In genomic region chr5:36152324-36153298, GRCh38 we compare ENCODE assay signal across 8 cellular contexts. TPM values are rescaled to one million over a fixed set of nuclear protein-coding genes. Genes with fewer than 3 reads are reported as not detected.
A peak's percentile ranks its signal among the peaks of the same experiment; 100 is the strongest.
DNase-seq lines count a peak whose midpoint lies in the region; ATAC-seq, FAIRE-seq and TF ChIP-seq lines count a peak whose summit lies in the region.

No MANE protein-coding gene starts in this region.

- H3K36me3 ChIP-seq in pancreas: no peaks in the 10 kb centered on the region

- ATAC-seq in HG03066 (IDR thresholded peaks at IDR 0.05; ENCODE audit: low read depth, unreplicated experiment) (peak; percentile 0), pancreas (peak in 2 of 4 donors; percentile 5 to 15)

- peak overlapping the region; percentile 92 for H3K27ac Mint-ChIP-seq in activated CD4-positive, alpha-beta T cell treated with anti-CD3 and anti-CD28 coated beads, Interleukin-2, amount 10 ng/mL, durations not matched to agents 7 days and 5 days

- no peaks in the 10 kb centered on the region for H3K9me3 ChIP-seq in pancreas

- TF ChIP-seq CTCF in fibroblast of villous mesenchyme (IDR thresholded peaks at IDR 0.05; ENCODE audit: insufficient read depth, low read depth, low read length) (no peak), pancreas (IDR thresholded peaks at IDR 0.05) (no peak)

- FAIRE-seq in pancreas (lab: Jason Lieb, UNC): no peak

- no peaks in the 10 kb centered on the region for H3K27me3 ChIP-seq in pancreas

- POLR2A ChIA-PET in activated CD4-positive, alpha-beta T cell treated with anti-CD3 and anti-CD28 coated beads, Interleukin-2, amount 10 ng/mL, durations not matched to agents 7 days and 5 days (lab: Charles Lee): interaction anchor here (1.1 kb wide), 1 partner anchor 89 kb away, joined by 3 read pairs; the partner anchor contains the start of gene NADK2

- CTCF ChIA-PET in activated CD4-positive, alpha-beta T cell treated with anti-CD3 and anti-CD28 coated beads, Interleukin-2, amount 10 ng/mL, durations not matched to agents 7 days and 5 days (lab: Charles Lee): interaction anchor here (1.1 to 1.7 kb wide), 2 partner anchors 11 to 538 kb away, joined by 3 to 4 read pairs; no protein-coding TSS in a partner anchor

- intact Hi-C loops in pancreas (cut with DNase I): no loop called here

- H3K27me3 Mint-ChIP-seq in activated CD4-positive, alpha-beta T cell treated with anti-CD3 and anti-CD28 coated beads, Interleukin-2, amount 10 ng/mL, durations not matched to agents 7 days and 5 days: no peaks in the 10 kb centered on the region

- H3K4me3 Mint-ChIP-seq in activated CD4-positive, alpha-beta T cell treated with anti-CD3 and anti-CD28 coated beads, Interleukin-2, amount 10 ng/mL, durations not matched to agents 7 days and 5 days: peak overlapping the region; percentile 95

- no peak overlapping the region for H3K27ac ChIP-seq in pancreas

- H3K9me3 Mint-ChIP-seq in activated CD4-positive, alpha-beta T cell treated with anti-CD3 and anti-CD28 coated beads, Interleukin-2, amount 10 ng/mL, durations not matched to agents 7 days and 5 days: no peaks in the 10 kb centered on the region

- 4 to 6% methylated on average over 24 of the region's 24 CpGs for WGBS in pancreas, 2 donors

- peaks cover 65% of the 10 kb centered on the region for H3K4me1 Mint-ChIP-seq in activated CD4-positive, alpha-beta T cell treated with anti-CD3 and anti-CD28 coated beads, Interleukin-2, amount 10 ng/mL, durations not matched to agents 7 days and 5 days

- peaks cover 48% of the 10 kb centered on the region for H3K36me3 Mint-ChIP-seq in activated CD4-positive, alpha-beta T cell treated with anti-CD3 and anti-CD28 coated beads, Interleukin-2, amount 10 ng/mL, durations not matched to agents 7 days and 5 days (ENCODE audit: low read depth)

- H3K4me1 ChIP-seq in pancreas: peaks cover 4 to 16% (median 8%) of the 10 kb centered on the region in 3 donors

- DNase-seq in activated CD4-positive, alpha-beta T cell treated with anti-CD3 and anti-CD28 coated beads, Interleukin-2, amount 10 ng/mL, durations not matched to agents 7 days and 5 days: no peak
- DNase-seq in activated CD4-positive, alpha-beta T cell treated with anti-CD3 and anti-CD28 coated beads for 48 hours: no peak
- DNase-seq in UCSD-AML1 (lab: John Stamatoyannopoulos, UW; ENCODE audit: unreplicated experiment): peak; percentile 15
- peak; percentile 22 for DNase-seq in fibroblast of villous mesenchyme (ENCODE audit: low read depth)
- peak in 1 of 6 donors; percentile 31 for DNase-seq in pancreas
- no peak for DNase-seq in activated effector memory CD4-positive, alpha-beta T cell treated with Interleukin-2 at 50 U/mL for 16 hours
- DNase-seq in COLO829 (ENCODE audit: low spot score): no peak

- H3K4me3 ChIP-seq in fibroblast of villous mesenchyme (ENCODE audit: low read depth, low read length): peak overlapping the region; percentile 92
- peak overlapping the region; percentile 79 to 98 (median 88) for H3K4me3 ChIP-seq in pancreas

RNA-seq across cellular contexts. Expression of gene SKP2, which starts 0.7 kb away (rescaled TPM):
- 10 to 100 TPM; 43.1 to 43.9 TPM for total RNA-seq in activated CD4-positive, alpha-beta T cell treated with anti-CD3 and anti-CD28 coated beads, Interleukin-2, amount 10 ng/mL, durations not matched to agents 7 days and 5 days
- total RNA-seq in fibroblast of villous mesenchyme (36.7 and 142 TPM in 2 replicates), pancreas (1 to 10 TPM; 2.0 to 8.7 (median 5.0) TPM)
- 1 to 10 TPM; 1.5 to 2.3 TPM for polyA plus RNA-seq in pancreas

RNA-seq across cellular contexts. Expression of gene LMBRD2, which starts 0.9 kb away (rescaled TPM):
- 10 to 100 TPM; 12.9 to 16.9 TPM for total RNA-seq in activated CD4-positive, alpha-beta T cell treated with anti-CD3 and anti-CD28 coated beads, Interleukin-2, amount 10 ng/mL, durations not matched to agents 7 days and 5 days
- total RNA-seq in fibroblast of villous mesenchyme (12.9 and 23.7 TPM in 2 replicates), pancreas (1 to 10 TPM; 5.1 to 8.3 (median 6.9) TPM)
- 1 to 10 TPM; 1.0 to 4.6 TPM for polyA plus RNA-seq in pancreas

Comparison
In these comparisons a context has a peak if more than half of its experiments do, and no peak if none do; other contexts are left out.
1. DNase-seq: peak in UCSD-AML1 (single experiment) and fibroblast of villous mesenchyme (single experiment); none in activated CD4-positive, alpha-beta T cell treated with anti-CD3 and anti-CD28 coated beads, Interleukin-2, amount 10 ng/mL, durations not matched to agents 7 days and 5 days (single experiment), activated CD4-positive, alpha-beta T cell treated with anti-CD3 and anti-CD28 coated beads for 48 hours (single experiment), activated effector memory CD4-positive, alpha-beta T cell treated with Interleukin-2 at 50 U/mL for 16 hours (single experiment) and COLO829 (single experiment).